Comparison of ENCODE assay signal across 14 cellular contexts in genomic region chr13:35252536-35253205, GRCh38.
A peak's percentile ranks its signal among the peaks of the same experiment; 100 is the strongest.
DNase-seq lines count a peak whose midpoint lies in the region; ATAC-seq, FAIRE-seq and TF ChIP-seq lines count a peak whose summit lies in the region.
"Had no signal": no experiment of that assay in that cellular context is flagged by ENCODE, and none has a peak within 500 bp of the region (broad histone marks: within the 10 kb centered on the region; RNA-seq: fewer than 3 reads in every experiment).

No MANE protein-coding gene starts in this region.

- H3K4me1 Mint-ChIP-seq in nephron progenitor cell (no peaks in the 10 kb centered on the region), CD14-positive monocyte (no peaks in the 10 kb centered on the region)
- H3K4me1 Mint-ChIP-seq: activated CD4-positive, alpha-beta memory T cell treated with anti-CD3 and anti-CD28 coated beads, Interleukin-2, amount 10 ng/mL, durations not matched to agents 7 days and 5 days had no signal

- no peak overlapping the region for H3K27ac ChIP-seq in upper lobe of left lung
- H3K27ac ChIP-seq: SJSA1 had no signal

- peaks cover 0 to 3% (median 0%) of the 10 kb centered on the region in 4 donors for H3K9me3 ChIP-seq in upper lobe of left lung
- H3K9me3 ChIP-seq: SJSA1 had no signal

- 72 to 76% methylated on average over 4 of the region's 4 CpGs for WGBS in upper lobe of left lung, 2 donors

- peaks cover 26% of the 10 kb centered on the region for H3K36me3 Mint-ChIP-seq in nephron progenitor cell (ENCODE audit: low read depth)
- H3K36me3 Mint-ChIP-seq in CD14-positive monocyte, result no peaks in the 10 kb centered on the region

- no peaks in the 10 kb centered on the region for H3K4me1 ChIP-seq in upper lobe of left lung
- H3K4me1 ChIP-seq: SJSA1 had no signal

- intact Hi-C loops in CD14-positive monocyte (cut with micrococcal nuclease), result no loop called here

- ATAC-seq in GM21825 (IDR thresholded peaks at IDR 0.05; ENCODE audit: unreplicated experiment) (peak; percentile 67), HG03342 (IDR thresholded peaks at IDR 0.05; ENCODE audit: unreplicated experiment) (peak; percentile 86), upper lobe of left lung (ENCODE audit: low FRiP score in 2 of 2) (no peak)
- ATAC-seq: effector memory CD8-positive, alpha-beta T cell had no signal

- no peak for TF ChIP-seq POLR2A in upper lobe of left lung (IDR thresholded peaks at IDR 0.05)

- no peak for FAIRE-seq in GM19239 (lab: Jason Lieb, UNC)

- DNase-seq in GM19239 (ENCODE audit: insufficient read length, low spot score), result peak; percentile 2
- no peak for DNase-seq in nephron progenitor cell
- no peak for DNase-seq in islet precursor cell
- DNase-seq in upper lobe of left lung, result no peak
- no peak for DNase-seq in hypothalamus (lab: John Stamatoyannopoulos, UW)
- DNase-seq in CD14-positive monocyte (ENCODE audit: low spot score), result no peak
- DNase-seq: activated CD4-positive, alpha-beta memory T cell treated with anti-CD3 and anti-CD28 coated beads, Interleukin-2, amount 10 ng/mL, durations not matched to agents 7 days and 5 days; amniotic stem cell; effector memory CD8-positive, alpha-beta T cell; mesenchymal stem cell; NCI-H345 had no signal

- no peak overlapping the region for H3K4me3 ChIP-seq in upper lobe of left lung
- H3K4me3 ChIP-seq: SJSA1 had no signal

- H3K27ac Mint-ChIP-seq in nephron progenitor cell, result peak overlapping the region; percentile 20
- H3K27ac Mint-ChIP-seq in CD14-positive monocyte, result no peak overlapping the region
- H3K27ac Mint-ChIP-seq: activated CD4-positive, alpha-beta memory T cell treated with anti-CD3 and anti-CD28 coated beads, Interleukin-2, amount 10 ng/mL, durations not matched to agents 7 days and 5 days; effector memory CD8-positive, alpha-beta T cell had no signal

- no peaks in the 10 kb centered on the region for H3K9me3 Mint-ChIP-seq in nephron progenitor cell
- peaks cover 11 to 32% (median 18%) of the 10 kb centered on the region in 7 donors for H3K9me3 Mint-ChIP-seq in CD14-positive monocyte
- H3K9me3 Mint-ChIP-seq: activated CD4-positive, alpha-beta memory T cell treated with anti-CD3 and anti-CD28 coated beads, Interleukin-2, amount 10 ng/mL, durations not matched to agents 7 days and 5 days had no signal

- TF ChIP-seq CTCF in nephron progenitor cell (IDR thresholded peaks at IDR 0.05) (no peak), upper lobe of left lung (IDR thresholded peaks at IDR 0.05) (no peak), CD14-positive monocyte (IDR thresholded peaks at IDR 0.05) (no peak)

- H3K27me3 ChIP-seq in upper lobe of left lung, result no peaks in the 10 kb centered on the region
- H3K27me3 ChIP-seq: SJSA1 had no signal

- H3K36me3 ChIP-seq in upper lobe of left lung, result no peaks in the 10 kb centered on the region
- H3K36me3 ChIP-seq: SJSA1 had no signal

- H3K4me3 Mint-ChIP-seq in nephron progenitor cell (no peak overlapping the region), CD14-positive monocyte (no peak overlapping the region)
- H3K4me3 Mint-ChIP-seq: activated CD4-positive, alpha-beta memory T cell treated with anti-CD3 and anti-CD28 coated beads, Interleukin-2, amount 10 ng/mL, durations not matched to agents 7 days and 5 days; effector memory CD8-positive, alpha-beta T cell had no signal

- no peaks in the 10 kb centered on the region for H3K27me3 Mint-ChIP-seq in nephron progenitor cell (ENCODE audit: low read depth, poor library complexity)
- H3K27me3 Mint-ChIP-seq in CD14-positive monocyte (ENCODE audit: low read depth in 3 of 3), result no peaks in the 10 kb centered on the region
- H3K27me3 Mint-ChIP-seq: activated CD4-positive, alpha-beta memory T cell treated with anti-CD3 and anti-CD28 coated beads, Interleukin-2, amount 10 ng/mL, durations not matched to agents 7 days and 5 days; effector memory CD8-positive, alpha-beta T cell had no signal

- TF ChIP-seq EP300 in upper lobe of left lung (IDR thresholded peaks at IDR 0.05), result no peak

Comparison
In these comparisons a context has a peak if more than half of its experiments do, and no peak if none do; other contexts are left out.
1. ATAC-seq: peak in GM21825 (single experiment) and HG03342 (single experiment); none in upper lobe of left lung (0 of 2).